15 cellular contexts compared by ENCODE assay signal in the genomic region with DNA sequence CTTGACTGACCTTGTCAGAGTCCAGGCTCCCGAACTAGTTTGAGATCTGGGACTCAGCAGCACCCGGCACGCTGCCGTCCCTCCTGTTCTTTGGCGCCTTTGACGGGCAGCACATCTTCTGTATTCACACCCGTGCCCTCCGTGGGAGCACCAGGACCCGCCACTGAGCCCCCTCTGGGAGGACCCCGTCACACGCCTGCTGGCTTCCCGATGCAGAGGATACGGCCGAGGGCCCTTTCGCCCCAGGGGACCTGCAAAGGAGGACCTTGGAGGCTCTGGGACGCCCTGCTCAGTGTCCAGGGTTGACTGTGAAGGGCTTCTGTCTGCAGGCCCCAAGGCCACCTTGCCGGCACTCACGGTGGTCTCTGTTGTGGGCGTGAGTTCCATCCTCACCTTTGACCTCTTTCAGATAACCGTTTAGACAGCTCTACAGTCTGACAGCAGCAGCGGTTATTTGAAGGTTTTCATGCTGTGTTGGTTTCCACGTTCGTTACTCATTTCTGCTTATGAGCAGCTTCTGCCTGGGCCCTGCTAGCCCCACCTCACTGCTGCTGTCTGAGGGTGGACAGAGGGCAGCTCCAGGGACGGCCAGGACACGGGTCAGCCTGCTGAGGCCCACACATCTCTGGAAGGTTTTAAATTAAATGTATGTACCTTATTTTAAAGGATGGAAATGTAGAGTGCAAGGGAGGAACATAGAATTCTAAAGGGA. TPM values are rescaled to one million over a fixed set of nuclear protein-coding genes. Genes with fewer than 3 reads are reported as not detected.
DNase-seq lines count a peak whose midpoint lies in the region; ATAC-seq, FAIRE-seq and TF ChIP-seq lines count a peak whose summit lies in the region.
"Had no signal": no experiment of that assay in that cellular context is flagged by ENCODE, and none has a peak within 500 bp of the region (broad histone marks: within the 10 kb centered on the region; RNA-seq: fewer than 3 reads in every experiment).

No MANE protein-coding gene starts in this region.

- H3K9me1 ChIP-seq in keratinocyte (ENCODE audit: control insufficient read depth, extremely low read depth, insufficient read depth, low read length): no peaks in the 10 kb centered on the region

- H3K36me3 ChIP-seq in OCI-LY1 (ENCODE audit: insufficient read depth, low read length): peaks cover 14% of the 10 kb centered on the region
- H3K36me3 ChIP-seq in keratinocyte (ENCODE audit: control insufficient read depth in 2 of 2, extremely low read depth in 1 of 2, insufficient read depth in 2 of 2, low read length in 2 of 2): no peaks in the 10 kb centered on the region
- H3K36me3 ChIP-seq: esophagus muscularis mucosa had no signal

- H3K9ac ChIP-seq in OCI-LY1 (ENCODE audit: low read length) (no peak overlapping the region), keratinocyte (ENCODE audit: control insufficient read depth, extremely low read depth, insufficient read depth, low read length) (no peak overlapping the region)

- no peaks in the 10 kb centered on the region for H3F3A ChIP-seq in OCI-LY1 (ENCODE audit: insufficient read depth, low read length)

- H3K27me3 ChIP-seq in OCI-LY1 (ENCODE audit: insufficient read depth, low read length): no peaks in the 10 kb centered on the region
- H3K27me3 ChIP-seq in keratinocyte (ENCODE audit: control insufficient read depth, extremely low read depth, insufficient read depth, low read length): no peaks in the 10 kb centered on the region

- H3K4me3 ChIP-seq in OCI-LY1 (ENCODE audit: low read depth, low read length, poor library complexity, severe bottlenecking) (no peak overlapping the region), keratinocyte (ENCODE audit: control insufficient read depth in 2 of 3, extremely low read depth in 1 of 3, insufficient read depth in 2 of 3, low read depth in 1 of 3, low read length in 3 of 3) (no peak overlapping the region)
- H3K4me3 ChIP-seq: esophagus muscularis mucosa had no signal

- H3K4me1 ChIP-seq in OCI-LY1 (ENCODE audit: insufficient read depth, low read length, severe bottlenecking) (peaks cover 14% of the 10 kb centered on the region), keratinocyte (ENCODE audit: control insufficient read depth, extremely low read depth, insufficient read depth, low read length) (peaks cover 4% of the 10 kb centered on the region)

- H3K4me1 Mint-ChIP-seq in stimulated activated memory B cell treated with anti-CD40 and anti-IgM and Interleukin-4, amounts not matched to agents 10 μg/mL and 1 μg/mL and 100 μg/mL, for 72 hours: peaks cover 29% of the 10 kb centered on the region
- H3K4me1 Mint-ChIP-seq: neural crest cell had no signal

- H3K27ac ChIP-seq in OCI-LY1 (ENCODE audit: low read depth, low read length, poor library complexity, severe bottlenecking) (peak overlapping the region; percentile 2), keratinocyte (ENCODE audit: control insufficient read depth, insufficient read depth, low read length) (no peak overlapping the region)
- H3K27ac ChIP-seq: esophagus muscularis mucosa, VCaP had no signal

- no peak overlapping the region for H2AFZ ChIP-seq in OCI-LY1 (ENCODE audit: low read length)
- no peak overlapping the region for H2AFZ ChIP-seq in keratinocyte (ENCODE audit: control insufficient read depth, low read length)

- DNase-seq in activated T-cell treated with anti-CD3 and anti-CD28 coated beads, Interleukin-2, amount 50 U/mL, for 1 hour: peak; percentile 12
- no peak for DNase-seq in activated T-cell treated with anti-CD3 and anti-CD28 coated beads for 4 hours
- no peak for DNase-seq in keratinocyte (ENCODE audit: low read depth, low spot score)
- DNase-seq in SHP77 treated with DMSO at 0.1 percent for 48 hours (lab: John Stamatoyannopoulos, UW): no peak
- no peak for DNase-seq in left cardiac atrium
- no peak for DNase-seq in epidermal melanocyte (ENCODE audit: insufficient read length, low spot score)
- DNase-seq: amniotic stem cell, cortex of kidney had no signal

- H3K27ac Mint-ChIP-seq in stimulated activated memory B cell treated with anti-CD40 and anti-IgM and Interleukin-4, amounts not matched to agents 10 μg/mL and 1 μg/mL and 100 μg/mL, for 72 hours: peak overlapping the region; percentile 73
- H3K27ac Mint-ChIP-seq: stimulated activated effector memory CD8-positive, alpha-beta T cell treated with anti-CD3 and anti-CD28 coated beads, Interleukin-12 subunit alpha, Interleukin-12 subunit beta, amount 100 ng/mL, for 72 hours had no signal

- TF ChIP-seq CTCF in OCI-LY1 (IDR thresholded peaks at IDR 0.05; ENCODE audit: low read length) (no peak), keratinocyte (optimal IDR thresholded peaks at IDR 0.05 in 1 of 3, IDR thresholded peaks at IDR 0.05 in 1 of 3, conservative IDR thresholded peaks at IDR 0.05 in 1 of 3; ENCODE audit: extremely low read depth in 1 of 3, insufficient read depth in 2 of 3, low read length in 3 of 3) (no peak)

- dilution Hi-C loops in keratinocyte (cut with MboI; ENCODE audit: extremely low pct_ligation_motif_present, low sequenced_read_pairs): no loop called here

- H3K4me2 ChIP-seq in OCI-LY1 (ENCODE audit: low read length) (no peak overlapping the region), keratinocyte (ENCODE audit: control insufficient read depth, extremely low read depth, insufficient read depth, low read depth, low read length) (peak overlapping the region; percentile 45)

- H3K27me3 Mint-ChIP-seq in stimulated activated memory B cell treated with anti-CD40 and anti-IgM and Interleukin-4, amounts not matched to agents 10 μg/mL and 1 μg/mL and 100 μg/mL, for 72 hours: peaks cover 81% of the 10 kb centered on the region

- H3K9me2 ChIP-seq in OCI-LY1 (ENCODE audit: low read depth, low read length): no peaks in the 10 kb centered on the region

- H4K20me1 ChIP-seq in OCI-LY1 (ENCODE audit: insufficient read depth, low read length) (no peaks in the 10 kb centered on the region), keratinocyte (ENCODE audit: control insufficient read depth, extremely low read depth, insufficient read depth, low read length) (no peaks in the 10 kb centered on the region)

- H3K79me2 ChIP-seq in OCI-LY1 (ENCODE audit: insufficient read depth, low read length): no peaks in the 10 kb centered on the region
- no peaks in the 10 kb centered on the region for H3K79me2 ChIP-seq in keratinocyte (ENCODE audit: control insufficient read depth, insufficient read depth, low read length)

- H3K9me3 ChIP-seq in OCI-LY1 (ENCODE audit: low read length): no peaks in the 10 kb centered on the region
- no peaks in the 10 kb centered on the region for H3K9me3 ChIP-seq in keratinocyte (ENCODE audit: control insufficient read depth, low read depth, low read length)
- H3K9me3 ChIP-seq: esophagus muscularis mucosa had no signal

- H3K36me3 Mint-ChIP-seq in stimulated activated memory B cell treated with anti-CD40 and anti-IgM and Interleukin-4, amounts not matched to agents 10 μg/mL and 1 μg/mL and 100 μg/mL, for 72 hours: peaks cover 90% of the 10 kb centered on the region

- H3K9me3 Mint-ChIP-seq in stimulated activated memory B cell treated with anti-CD40 and anti-IgM and Interleukin-4, amounts not matched to agents 10 μg/mL and 1 μg/mL and 100 μg/mL, for 72 hours: peaks cover 11% of the 10 kb centered on the region
- H3K9me3 Mint-ChIP-seq: stimulated activated effector memory CD8-positive, alpha-beta T cell treated with anti-CD3 and anti-CD28 coated beads, Interleukin-12 subunit alpha, Interleukin-12 subunit beta, amount 100 ng/mL, for 72 hours had no signal

- intact Hi-C loops in left cardiac atrium (cut with DNase I): loop anchor here in 1 of 2 donors (10.0 kb wide), 1 partner anchor 116 kb away; no protein-coding TSS in a partner anchor

- H3K4me3 Mint-ChIP-seq in stimulated activated memory B cell treated with anti-CD40 and anti-IgM and Interleukin-4, amounts not matched to agents 10 μg/mL and 1 μg/mL and 100 μg/mL, for 72 hours: no peak overlapping the region
- H3K4me3 Mint-ChIP-seq: neural crest cell; stimulated activated effector memory CD8-positive, alpha-beta T cell treated with anti-CD3 and anti-CD28 coated beads, Interleukin-12 subunit alpha, Interleukin-12 subunit beta, amount 100 ng/mL, for 72 hours had no signal

- no peak for FAIRE-seq in keratinocyte (lab: Jason Lieb, UNC)
- FAIRE-seq: G401.6 had no signal

- peak; percentile 40 for ATAC-seq in stimulated activated memory B cell treated with anti-CD40 and anti-IgM and Interleukin-4, amounts not matched to agents 10 μg/mL and 1 μg/mL and 100 μg/mL, for 72 hours
- no peak for ATAC-seq in left cardiac atrium

RNA-seq across cellular contexts. Expression of a gene that starts 12.6 kb away (rescaled TPM):
- polyA plus RNA-seq in keratinocyte: 13.6 to 14.4 TPM (median 14.2 TPM) in 3 replicates
- polyA plus RNA-seq in keratinocyte (2011; ENCODE audit: low read depth): 28.9 TPM
- 11.4 and 14.7 TPM in 2 replicates for polyA plus RNA-seq in keratinocyte (2011; cell fraction: cytosol; rRNA removed)
- polyA plus RNA-seq in keratinocyte (2011; cell fraction: nucleus; rRNA removed): 32.5 and 35.7 TPM in 2 replicates
- 23.7 and 26.2 TPM in 2 replicates for polyA plus RNA-seq in keratinocyte (2012; ENCODE audit: low replicate concordance)
- polyA minus RNA-seq in keratinocyte: 14.0 to 18.2 TPM (median 17.5 TPM) in 3 replicates
- 11.7 TPM for polyA minus RNA-seq in keratinocyte (2011; cell fraction: cytosol; rRNA and poly(A)+ RNA removed)
- 12.8 and 18.8 TPM in 2 replicates for polyA minus RNA-seq in keratinocyte (2011; cell fraction: nucleus; rRNA and poly(A)+ RNA removed)
- 10 to 100 TPM; 41.4 to 42.3 TPM for total RNA-seq in left cardiac atrium
